Comparison of ENCODE assay signal across 1 cellular context in genomic region chr16:55496509-55497145, GRCh38.
TF ChIP-seq lines count a peak whose summit lies in the region.

No MANE protein-coding gene starts in this region.

TF ChIP-seq in K562, 482 proteins besides CTCF, POLR2A, EP300 and RAD21:
- TF ChIP-seq USF2 (CRISPR knock-in tag; IDR thresholded peaks at IDR 0.05) = 0 out of 2 replicates have a peak, but pooled peaks have one; percentile 11
- TF ChIP-seq RBFOX2 (IDR thresholded peaks at IDR 0.05; ENCODE audit: low read depth, low read length) = no peak
- TF ChIP-seq RBM25 (IDR thresholded peaks at IDR 0.05; ENCODE audit: low read depth, low read length, severe bottlenecking) = peak; percentile 74
- peak; percentile 92 for TF ChIP-seq ZFP36 (IDR thresholded peaks at IDR 0.05; ENCODE audit: low read depth, low read length, partially characterized antibody)
TF ChIP-seq in K562: peak in this region for 3.
